Comparison of ENCODE assay signal across 8 cellular contexts in the genomic region with DNA sequence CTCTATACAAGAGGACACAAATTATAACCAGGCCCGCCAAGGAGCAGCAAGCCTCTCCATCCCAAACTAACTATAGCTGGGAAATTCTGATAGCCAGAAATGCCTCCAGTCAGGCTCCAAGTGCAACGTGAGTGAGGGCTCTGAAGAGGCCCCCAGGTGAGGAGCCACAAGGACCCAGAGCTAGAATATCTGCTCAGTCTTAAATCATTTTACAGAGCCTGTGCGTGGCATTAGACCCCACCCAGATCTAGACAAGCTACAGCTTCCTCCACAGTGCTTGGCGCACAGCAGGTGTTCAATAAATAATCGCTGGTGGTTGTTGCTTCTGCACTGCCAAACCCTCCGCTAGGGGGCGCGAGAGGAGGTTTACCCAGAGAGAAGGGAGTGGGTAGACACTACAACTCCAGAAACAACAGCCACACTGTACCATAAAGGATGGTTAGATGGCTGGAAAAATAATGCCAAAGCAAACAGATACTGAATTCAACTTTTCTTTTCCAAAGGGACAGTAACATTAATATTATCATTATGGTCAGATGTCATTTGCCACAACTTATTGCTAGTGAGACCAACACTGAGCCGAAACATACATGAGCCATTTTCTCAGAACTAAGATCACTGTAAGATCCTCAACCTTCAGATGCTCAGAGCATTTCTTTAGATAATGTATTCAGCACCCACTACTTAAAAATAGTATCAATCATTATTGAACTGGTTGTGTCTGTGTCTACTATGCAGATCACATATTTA. TPM values are rescaled to one million over a fixed set of nuclear protein-coding genes. Genes with fewer than 3 reads are reported as not detected.
DNase-seq lines count a peak whose midpoint lies in the region; ATAC-seq and TF ChIP-seq lines count a peak whose summit lies in the region.

No MANE protein-coding gene starts in this region.

- TF ChIP-seq CTCF in left ventricle myocardium inferior (IDR thresholded peaks at IDR 0.05; ENCODE audit: borderline replicate concordance) (peak; percentile 40), thoracic aorta (IDR thresholded peaks at IDR 0.05) (peak; percentile 24)

- H3K36me3 ChIP-seq in left ventricle myocardium inferior (no peaks in the 10 kb centered on the region), thoracic aorta (no peaks in the 10 kb centered on the region)

- intact Hi-C loops in left ventricle myocardium inferior (cut with micrococcal nuclease) = no loop called here

- no peak overlapping the region for H3K27ac ChIP-seq in left ventricle myocardium inferior (replicated peaks)
- H3K27ac ChIP-seq in thoracic aorta = no peak overlapping the region

- no peaks in the 10 kb centered on the region for H3K4me1 ChIP-seq in left ventricle myocardium inferior
- no peaks in the 10 kb centered on the region for H3K4me1 ChIP-seq in thoracic aorta (ENCODE audit: control insufficient read depth in 1 of 2, low read depth in 2 of 2)

- H3K4me3 ChIP-seq in left ventricle myocardium inferior (no peak overlapping the region), thoracic aorta (no peak overlapping the region)

- peak; percentile 91 for ATAC-seq in GM21360 (IDR thresholded peaks at IDR 0.05; ENCODE audit: unreplicated experiment)
- peak; percentile 72 for ATAC-seq in SK-N-SH treated with all-trans-retinoic acid at 6 μM for 48 hours
- ATAC-seq in thoracic aorta (ENCODE audit: insufficient number of reproducible peaks, low FRiP score, low read depth) = no peak

- H3K27me3 ChIP-seq in left ventricle myocardium inferior (ENCODE audit: low read depth) (peaks cover 99% of the 10 kb centered on the region), thoracic aorta (replicated peaks; ENCODE audit: insufficient read depth) (peaks cover 4% of the 10 kb centered on the region)

- H3K9me3 ChIP-seq in left ventricle myocardium inferior (replicated peaks) (no peaks in the 10 kb centered on the region), thoracic aorta (no peaks in the 10 kb centered on the region)

- DNase-seq in DMS79 treated with DMSO at 0.1 percent for 48 hours (lab: John Stamatoyannopoulos, UW) (peak; percentile 34), DMS79 (lab: John Stamatoyannopoulos, UW) (no peak), HuH-7 (ENCODE audit: low spot score) (peak; percentile 56), left ventricle myocardium inferior (no peak), thoracic aorta (ENCODE audit: low spot score) (no peak), HCEC 1CT (no peak)

TF ChIP-seq in SK-N-SH treated with all-trans-retinoic acid at 6 μM for 48 hours, 23 proteins besides CTCF, POLR2A, EP300 and RAD21:
- TF ChIP-seq GLIS3 (CRISPR knock-in tag; IDR thresholded peaks at IDR 0.05) = no peak
TF ChIP-seq in SK-N-SH treated with all-trans-retinoic acid at 6 μM for 48 hours: peak in this region for 0.

RNA-seq across cellular contexts. Expression of a gene that starts 44.5 kb away (rescaled TPM):
- total RNA-seq in left ventricle myocardium inferior = not detected
- not detected for total RNA-seq in thoracic aorta

RNA-seq across cellular contexts. Expression of a gene that starts 47.3 kb away (rescaled TPM):
- total RNA-seq in left ventricle myocardium inferior = not detected
- under 1 TPM in 1 of 2 donors, not detected in 1; 0.07 TPM for total RNA-seq in thoracic aorta

Comparison
In these comparisons a context has a peak if more than half of its experiments do, and no peak if none do; other contexts are left out.
1. DNase-seq: peak in DMS79 treated with DMSO at 0.1 percent for 48 hours (single experiment) and HuH-7 (single experiment); none in DMS79 (single experiment), left ventricle myocardium inferior (single experiment), thoracic aorta (single experiment) and HCEC 1CT (single experiment).